In genomic region chr1:116493484-116494350, GRCh38 we compare ENCODE assay signal across 25 cellular contexts.
DNase-seq lines count a peak whose midpoint lies in the region; ATAC-seq and TF ChIP-seq lines count a peak whose summit lies in the region.
"Had no signal": no experiment of that assay in that cellular context is flagged by ENCODE, and none has a peak within 500 bp of the region (broad histone marks: within the 10 kb centered on the region; RNA-seq: fewer than 3 reads in every experiment).

No MANE protein-coding gene starts in this region.

- H3K27me3 ChIP-seq in ectodermal cell (ENCODE audit: control insufficient read depth, insufficient read depth, low read length, poor library complexity, severe bottlenecking) = no peaks in the 10 kb centered on the region
- H3K27me3 ChIP-seq: Peyer's patch, upper lobe of left lung had no signal

- peak overlapping the region; percentile 68 for H3K27ac ChIP-seq in ectodermal cell (ENCODE audit: insufficient read depth, low read depth, low read length, poor library complexity, severe bottlenecking)

- H3K36me3 ChIP-seq in ectodermal cell (ENCODE audit: control insufficient read depth, insufficient read depth, low read length) = no peaks in the 10 kb centered on the region
- H3K36me3 ChIP-seq: Peyer's patch, upper lobe of left lung had no signal

- peak overlapping the region; percentile 20 for H3K4me3 Mint-ChIP-seq in neural crest cell
- H3K4me3 Mint-ChIP-seq: CD4-positive, alpha-beta memory T cell; IgD-negative memory B cell; memory B cell had no signal

- 95% methylated on average over 28 to 29 of the region's 29 CpGs for WGBS in ectodermal cell, 2 experiments

- no peaks in the 10 kb centered on the region for H3K36me3 Mint-ChIP-seq in neural crest cell (ENCODE audit: low read depth)
- H3K36me3 Mint-ChIP-seq: CD4-positive, alpha-beta memory T cell; IgD-negative memory B cell; memory B cell had no signal

- ATAC-seq in GM19351 (IDR thresholded peaks at IDR 0.05; ENCODE audit: unreplicated experiment) = no peak
- ATAC-seq: sciatic nerve; SK-N-SH treated with all-trans-retinoic acid at 6 μM for 48 hours; stimulated activated naive CD8-positive, alpha-beta T cell treated with anti-CD3 and anti-CD28 coated beads, Interleukin-15, Interleukin-2, amounts not matched to agents 100 U/mL and 50 U/mL, for 24 hours had no signal

- no peaks in the 10 kb centered on the region for H3K9me3 ChIP-seq in ectodermal cell (ENCODE audit: control insufficient read depth, low read length)
- H3K9me3 ChIP-seq: Peyer's patch, upper lobe of left lung had no signal

- no peak overlapping the region for H3K4me3 ChIP-seq in ectodermal cell (ENCODE audit: insufficient read depth, low read depth, low read length)
- H3K4me3 ChIP-seq: upper lobe of left lung had no signal

- H3K9me3 Mint-ChIP-seq in neural crest cell = no peaks in the 10 kb centered on the region
- H3K9me3 Mint-ChIP-seq: IgD-negative memory B cell, memory B cell had no signal

- H3K4me1 Mint-ChIP-seq in neural crest cell = peaks cover 67% of the 10 kb centered on the region
- H3K4me1 Mint-ChIP-seq: IgD-negative memory B cell had no signal

- TF ChIP-seq CTCF in neural crest cell (conservative IDR thresholded peaks at IDR 0.05) = no peak

- peak; percentile 38 for DNase-seq in CD1c-positive myeloid dendritic cell (ENCODE audit: extremely low spot score)
- DNase-seq in MV-4-11 (lab: John Stamatoyannopoulos, UW) = peak; percentile 46
- no peak for DNase-seq in neural crest cell (ENCODE audit: low read depth, low spot score)
- DNase-seq in KG1 (lab: John Stamatoyannopoulos, UW) = no peak
- no peak for DNase-seq in COLO668 (lab: John Stamatoyannopoulos, UW; ENCODE audit: unreplicated experiment)
- no peak for DNase-seq in iPS-NIHi7 (ENCODE audit: extremely low spot score)
- DNase-seq: ACHN; activated CD4-positive, alpha-beta T cell treated with anti-CD3 and anti-CD28 coated beads for 4 hours; activated effector memory CD4-positive, alpha-beta T cell treated with anti-CD3 and anti-CD28 coated beads, Interleukin-2, amount 50 U/mL, for 16 hours; CD4-positive, alpha-beta memory T cell; DMS79; head of caudate nucleus; NCI-H1105; NCI-H2171; NCI-H69; occipital lobe; Peyer's patch; stimulated activated naive CD8-positive, alpha-beta T cell treated with anti-CD3 and anti-CD28 coated beads, Interleukin-15, Interleukin-2, amounts not matched to agents 100 U/mL and 50 U/mL, for 24 hours had no signal

- peak overlapping the region; percentile 94 for H3K27ac Mint-ChIP-seq in neural crest cell (ENCODE audit: unreplicated experiment)
- H3K27ac Mint-ChIP-seq: IgD-negative memory B cell, memory B cell had no signal

- peaks cover 29% of the 10 kb centered on the region for H3K4me1 ChIP-seq in ectodermal cell (ENCODE audit: control insufficient read depth, insufficient read depth, low read length)

- H3K27me3 Mint-ChIP-seq in neural crest cell (ENCODE audit: low read depth) = no peaks in the 10 kb centered on the region
- H3K27me3 Mint-ChIP-seq: CD4-positive, alpha-beta memory T cell; IgD-negative memory B cell; memory B cell had no signal

Comparison
In these comparisons a context has a peak if more than half of its experiments do, and no peak if none do; other contexts are left out.
1. DNase-seq: peak in CD1c-positive myeloid dendritic cell (single experiment) and MV-4-11 (single experiment); none in neural crest cell (single experiment), KG1 (single experiment), COLO668 (single experiment) and iPS-NIHi7 (single experiment).